In genomic region chr5:140565024-140565779, GRCh38 we compare ENCODE assay signal across 8 cellular contexts. TPM values are rescaled to one million over a fixed set of nuclear protein-coding genes. Genes with fewer than 3 reads are reported as not detected.
DNase-seq lines count a peak whose midpoint lies in the region; ATAC-seq and TF ChIP-seq lines count a peak whose summit lies in the region.

No MANE protein-coding gene starts in this region.

- H3K27ac ChIP-seq in thyroid gland: peak overlapping the region; percentile 93 to 97 (median 96)

- peaks cover 42% of the 10 kb centered on the region for H3K4me1 ChIP-seq in adipocyte (ENCODE audit: control insufficient read depth, insufficient read depth, low read length)
- peaks cover 25 to 43% of the 10 kb centered on the region in 2 donors for H3K4me1 ChIP-seq in thyroid gland

- no peak for TF ChIP-seq POLR2A in thyroid gland (IDR thresholded peaks at IDR 0.05)

- TF ChIP-seq CTCF in CD14-positive monocyte (IDR thresholded peaks at IDR 0.05) (no peak), thyroid gland (IDR thresholded peaks at IDR 0.05) (no peak)

- peaks cover 66% of the 10 kb centered on the region for H3K4me1 Mint-ChIP-seq in CD14-positive monocyte

- no peak for DNase-seq in CD14-positive monocyte (ENCODE audit: low spot score)
- peak; percentile 40 for DNase-seq in adipocyte (ENCODE audit: low read depth)
- DNase-seq in left kidney (ENCODE audit: low read depth, low spot score): peak; percentile 22
- DNase-seq in thyroid gland: no peak
- no peak for DNase-seq in Ammon's horn (ENCODE audit: low spot score)
- DNase-seq in NCI-H524 treated with DMSO at 0.1 percent for 48 hours (lab: John Stamatoyannopoulos, UW): no peak

- intact Hi-C loops in CD14-positive monocyte (cut with micrococcal nuclease) (loop anchor here in 1 of 2 donors (10.0 kb wide), 1 partner anchor 150 kb away; no protein-coding TSS in a partner anchor), thyroid gland (cut with DNase I) (loop anchor here (5.0 kb wide), 1 partner anchor 163 kb away; the partner anchor contains the start of gene ANKHD1)

- H3K9ac ChIP-seq in adipocyte (ENCODE audit: low read length): peak overlapping the region; percentile 94

- H3K36me3 Mint-ChIP-seq in CD14-positive monocyte: peaks cover 43 to 59% of the 10 kb centered on the region in 2 donors

- H3K27ac Mint-ChIP-seq in CD14-positive monocyte: peak overlapping the region; percentile 94 to 99 (median 98)

- H3K4me3 Mint-ChIP-seq in CD14-positive monocyte: peak overlapping the region; percentile 91 to 98

- H3K9me3 ChIP-seq in adipocyte (ENCODE audit: control insufficient read depth, low read length): no peaks in the 10 kb centered on the region
- H3K9me3 ChIP-seq in thyroid gland: no peaks in the 10 kb centered on the region

- H3K36me3 ChIP-seq in adipocyte (ENCODE audit: control insufficient read depth, insufficient read depth, low read length, severe bottlenecking) (peaks cover 28% of the 10 kb centered on the region), thyroid gland (peaks cover 24 to 29% of the 10 kb centered on the region in 2 donors)

- WGBS in thyroid gland, 2 donors: 3 to 6% methylated on average over 13 of the region's 13 CpGs

- peaks cover 0 to 2% (median 0%) of the 10 kb centered on the region in 7 donors for H3K9me3 Mint-ChIP-seq in CD14-positive monocyte

- peak; percentile 1 for ATAC-seq in HG02610 (IDR thresholded peaks at IDR 0.05; ENCODE audit: unreplicated experiment)
- no peak for ATAC-seq in HG03097 (IDR thresholded peaks at IDR 0.05; ENCODE audit: low FRiP score, unreplicated experiment)

- H3K4me3 ChIP-seq in adipocyte (ENCODE audit: low read length) (peak overlapping the region; percentile 97), thyroid gland (replicated peaks in 1 of 3) (peak overlapping the region; percentile 47 to 89 (median 53))

- H3K27me3 ChIP-seq in adipocyte (replicated peaks; ENCODE audit: control insufficient read depth, insufficient read depth, low read length) (no peaks in the 10 kb centered on the region), thyroid gland (no peaks in the 10 kb centered on the region)

- peaks cover 0 to 2% (median 2%) of the 10 kb centered on the region in 3 donors for H3K27me3 Mint-ChIP-seq in CD14-positive monocyte (ENCODE audit: low read depth in 3 of 3)

RNA-seq across cellular contexts. Expression of gene SLC35A4, which starts 0.6 kb away (rescaled TPM):
- polyA plus RNA-seq in CD14-positive monocyte: 10 to 100 TPM; 44.0 to 67.1 TPM
- total RNA-seq in thyroid gland: 100 to 1,000 TPM in 1 of 4 donors, 10 to 100 TPM in 3; 64.2 to 114 (median 74.0) TPM

RNA-seq across cellular contexts. Expression of gene APBB3, which starts 0.8 kb away (rescaled TPM):
- polyA plus RNA-seq in CD14-positive monocyte: 1 to 10 TPM; 4.9 to 7.4 TPM
- 10 to 100 TPM; 20.2 to 33.5 (median 26.1) TPM for total RNA-seq in thyroid gland

RNA-seq across cellular contexts. Expression of gene SRA1, which starts 7.9 kb away (rescaled TPM):
- polyA plus RNA-seq in CD14-positive monocyte: 10 to 100 TPM; 72.4 to 80.8 TPM
- total RNA-seq in thyroid gland: 10 to 100 TPM; 22.7 to 43.7 (median 35.7) TPM

RNA-seq across cellular contexts. Expression of gene EIF4EBP3, which starts 17.7 kb away (rescaled TPM):
- 10 to 100 TPM; 41.9 to 46.0 TPM for polyA plus RNA-seq in CD14-positive monocyte
- total RNA-seq in thyroid gland: 10 to 100 TPM in 3 of 4 donors, 1 to 10 TPM in 1; 9.1 to 18.9 (median 15.6) TPM

Comparison
In these comparisons a context has a peak if more than half of its experiments do, and no peak if none do; other contexts are left out.
1. DNase-seq: peak in adipocyte (single experiment) and left kidney (single experiment); none in CD14-positive monocyte (single experiment), thyroid gland (0 of 2), Ammon's horn (single experiment) and NCI-H524 treated with DMSO at 0.1 percent for 48 hours (single experiment).